1 cellular context compared by ENCODE assay signal in genomic region chr19:1275260-1275975, GRCh38.
TF ChIP-seq lines count a peak whose summit lies in the region.

TSS of gene FAM174C (plus strand) at chr19:1275530. CDS start at chr19:1275550, 20 bp downstream.

TF ChIP-seq in HepG2, 621 proteins besides CTCF, POLR2A, EP300 and RAD21 (continued from another document and continues in another):
- TF ChIP-seq, protein P1, sequence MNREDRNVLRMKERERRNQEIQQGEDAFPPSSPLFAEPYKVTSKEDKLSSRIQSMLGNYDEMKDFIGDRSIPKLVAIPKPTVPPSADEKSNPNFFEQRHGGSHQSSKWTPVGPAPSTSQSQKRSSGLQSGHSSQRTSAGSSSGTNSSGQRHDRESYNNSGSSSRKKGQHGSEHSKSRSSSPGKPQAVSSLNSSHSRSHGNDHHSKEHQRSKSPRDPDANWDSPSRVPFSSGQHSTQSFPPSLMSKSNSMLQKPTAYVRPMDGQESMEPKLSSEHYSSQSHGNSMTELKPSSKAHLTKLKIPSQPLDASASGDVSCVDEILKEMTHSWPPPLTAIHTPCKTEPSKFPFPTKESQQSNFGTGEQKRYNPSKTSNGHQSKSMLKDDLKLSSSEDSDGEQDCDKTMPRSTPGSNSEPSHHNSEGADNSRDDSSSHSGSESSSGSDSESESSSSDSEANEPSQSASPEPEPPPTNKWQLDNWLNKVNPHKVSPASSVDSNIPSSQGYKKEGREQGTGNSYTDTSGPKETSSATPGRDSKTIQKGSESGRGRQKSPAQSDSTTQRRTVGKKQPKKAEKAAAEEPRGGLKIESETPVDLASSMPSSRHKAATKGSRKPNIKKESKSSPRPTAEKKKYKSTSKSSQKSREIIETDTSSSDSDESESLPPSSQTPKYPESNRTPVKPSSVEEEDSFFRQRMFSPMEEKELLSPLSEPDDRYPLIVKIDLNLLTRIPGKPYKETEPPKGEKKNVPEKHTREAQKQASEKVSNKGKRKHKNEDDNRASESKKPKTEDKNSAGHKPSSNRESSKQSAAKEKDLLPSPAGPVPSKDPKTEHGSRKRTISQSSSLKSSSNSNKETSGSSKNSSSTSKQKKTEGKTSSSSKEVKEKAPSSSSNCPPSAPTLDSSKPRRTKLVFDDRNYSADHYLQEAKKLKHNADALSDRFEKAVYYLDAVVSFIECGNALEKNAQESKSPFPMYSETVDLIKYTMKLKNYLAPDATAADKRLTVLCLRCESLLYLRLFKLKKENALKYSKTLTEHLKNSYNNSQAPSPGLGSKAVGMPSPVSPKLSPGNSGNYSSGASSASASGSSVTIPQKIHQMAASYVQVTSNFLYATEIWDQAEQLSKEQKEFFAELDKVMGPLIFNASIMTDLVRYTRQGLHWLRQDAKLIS (CRISPR knock-in tag; IDR thresholded peaks at IDR 0.05) = no peak
- TF ChIP-seq TARDBP (CRISPR knock-in tag; IDR thresholded peaks at IDR 0.05) = no peak
- no peak for TF ChIP-seq SKIL (CRISPR knock-in tag; IDR thresholded peaks at IDR 0.05; ENCODE audit: borderline replicate concordance)
- peak; percentile 99 for TF ChIP-seq KDM2A (CRISPR knock-in tag; IDR thresholded peaks at IDR 0.05; ENCODE audit: borderline replicate concordance, low read depth)
- TF ChIP-seq, protein P2, sequence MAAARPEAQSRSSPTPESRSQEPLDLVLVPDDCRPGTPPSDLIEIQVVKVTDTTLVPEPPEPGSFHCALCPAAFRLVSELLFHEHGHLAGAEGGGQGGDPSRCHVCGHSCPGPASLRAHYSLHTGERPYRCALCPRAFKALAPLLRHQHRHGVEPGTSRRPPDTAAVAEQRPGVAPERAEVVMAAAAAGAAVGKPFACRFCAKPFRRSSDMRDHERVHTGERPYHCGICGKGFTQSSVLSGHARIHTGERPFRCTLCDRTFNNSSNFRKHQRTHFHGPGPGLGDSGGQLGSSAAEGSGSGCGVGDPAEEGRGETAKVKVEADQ (CRISPR knock-in tag; IDR thresholded peaks at IDR 0.05; ENCODE audit: borderline replicate concordance) = peak; percentile 68; the same call in 1 of the 2 replicates
- TF ChIP-seq IKZF1 (IDR thresholded peaks at IDR 0.05) = no peak
- no peak for TF ChIP-seq HMG20B (CRISPR knock-in tag; conservative IDR thresholded peaks at IDR 0.05)
- TF ChIP-seq, protein P3, sequence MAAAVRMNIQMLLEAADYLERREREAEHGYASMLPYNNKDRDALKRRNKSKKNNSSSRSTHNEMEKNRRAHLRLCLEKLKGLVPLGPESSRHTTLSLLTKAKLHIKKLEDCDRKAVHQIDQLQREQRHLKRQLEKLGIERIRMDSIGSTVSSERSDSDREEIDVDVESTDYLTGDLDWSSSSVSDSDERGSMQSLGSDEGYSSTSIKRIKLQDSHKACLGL (CRISPR knock-in tag; IDR thresholded peaks at IDR 0.05) = peak; percentile 73
- TF ChIP-seq GLI4 (CRISPR knock-in tag; IDR thresholded peaks at IDR 0.05; ENCODE audit: borderline replicate concordance) = 0 out of 2 replicates have a peak, but pooled peaks have one; percentile 90
- TF ChIP-seq ZFP41 (CRISPR knock-in tag; IDR thresholded peaks at IDR 0.05; ENCODE audit: borderline replicate concordance) = no peak
- TF ChIP-seq ZNF225 (CRISPR knock-in tag; IDR thresholded peaks at IDR 0.05) = peak; percentile 46; the same call in 1 of the 2 replicates
- TF ChIP-seq ZFP37 (CRISPR knock-in tag; IDR thresholded peaks at IDR 0.05; ENCODE audit: borderline replicate concordance) = peak; percentile 45; the same call in 1 of the 2 replicates
- no peak for TF ChIP-seq TOE1 (CRISPR knock-in tag; IDR thresholded peaks at IDR 0.05)
- no peak for TF ChIP-seq ZC3H4 (CRISPR knock-in tag; IDR thresholded peaks at IDR 0.05; ENCODE audit: borderline replicate concordance)
- no peak for TF ChIP-seq FOSL2 (CRISPR knock-in tag; IDR thresholded peaks at IDR 0.05)
- no peak for TF ChIP-seq NR2F1 (CRISPR knock-in tag; IDR thresholded peaks at IDR 0.05)
- TF ChIP-seq ASH2L (IDR thresholded peaks at IDR 0.05; ENCODE audit: insufficient read length, low read depth, low read length) = peak; percentile 75
- no peak for TF ChIP-seq ZNF557 (CRISPR knock-in tag; IDR thresholded peaks at IDR 0.05)
- TF ChIP-seq DPF2 (CRISPR knock-in tag; IDR thresholded peaks at IDR 0.05; ENCODE audit: borderline replicate concordance, low read depth) = no peak
- 0 out of 2 replicates have a peak, but pooled peaks have one; percentile 72 for TF ChIP-seq SSRP1 (CRISPR knock-in tag; IDR thresholded peaks at IDR 0.05)
- TF ChIP-seq NCOR1 (IDR thresholded peaks at IDR 0.05; ENCODE audit: borderline replicate concordance, low read length) = no peak; the same call in 1 of the 2 replicates
- TF ChIP-seq ATF7-NPFF (CRISPR knock-in tag; IDR thresholded peaks at IDR 0.05; ENCODE audit: low read depth) = peak; percentile 94; the same call in 1 of the 2 replicates
- TF ChIP-seq ZNF264 (CRISPR knock-in tag; IDR thresholded peaks at IDR 0.05) = no peak
- no peak for TF ChIP-seq LRRFIP1 (CRISPR knock-in tag; conservative IDR thresholded peaks at IDR 0.05)
- TF ChIP-seq ZNF142 (CRISPR knock-in tag; IDR thresholded peaks at IDR 0.05) = 0 out of 2 replicates have a peak, but pooled peaks have one; percentile 30
- peak; percentile 46; the same call in 1 of the 2 replicates for TF ChIP-seq JDP2 (CRISPR knock-in tag; IDR thresholded peaks at IDR 0.05; ENCODE audit: borderline replicate concordance)
- TF ChIP-seq, protein P4, sequence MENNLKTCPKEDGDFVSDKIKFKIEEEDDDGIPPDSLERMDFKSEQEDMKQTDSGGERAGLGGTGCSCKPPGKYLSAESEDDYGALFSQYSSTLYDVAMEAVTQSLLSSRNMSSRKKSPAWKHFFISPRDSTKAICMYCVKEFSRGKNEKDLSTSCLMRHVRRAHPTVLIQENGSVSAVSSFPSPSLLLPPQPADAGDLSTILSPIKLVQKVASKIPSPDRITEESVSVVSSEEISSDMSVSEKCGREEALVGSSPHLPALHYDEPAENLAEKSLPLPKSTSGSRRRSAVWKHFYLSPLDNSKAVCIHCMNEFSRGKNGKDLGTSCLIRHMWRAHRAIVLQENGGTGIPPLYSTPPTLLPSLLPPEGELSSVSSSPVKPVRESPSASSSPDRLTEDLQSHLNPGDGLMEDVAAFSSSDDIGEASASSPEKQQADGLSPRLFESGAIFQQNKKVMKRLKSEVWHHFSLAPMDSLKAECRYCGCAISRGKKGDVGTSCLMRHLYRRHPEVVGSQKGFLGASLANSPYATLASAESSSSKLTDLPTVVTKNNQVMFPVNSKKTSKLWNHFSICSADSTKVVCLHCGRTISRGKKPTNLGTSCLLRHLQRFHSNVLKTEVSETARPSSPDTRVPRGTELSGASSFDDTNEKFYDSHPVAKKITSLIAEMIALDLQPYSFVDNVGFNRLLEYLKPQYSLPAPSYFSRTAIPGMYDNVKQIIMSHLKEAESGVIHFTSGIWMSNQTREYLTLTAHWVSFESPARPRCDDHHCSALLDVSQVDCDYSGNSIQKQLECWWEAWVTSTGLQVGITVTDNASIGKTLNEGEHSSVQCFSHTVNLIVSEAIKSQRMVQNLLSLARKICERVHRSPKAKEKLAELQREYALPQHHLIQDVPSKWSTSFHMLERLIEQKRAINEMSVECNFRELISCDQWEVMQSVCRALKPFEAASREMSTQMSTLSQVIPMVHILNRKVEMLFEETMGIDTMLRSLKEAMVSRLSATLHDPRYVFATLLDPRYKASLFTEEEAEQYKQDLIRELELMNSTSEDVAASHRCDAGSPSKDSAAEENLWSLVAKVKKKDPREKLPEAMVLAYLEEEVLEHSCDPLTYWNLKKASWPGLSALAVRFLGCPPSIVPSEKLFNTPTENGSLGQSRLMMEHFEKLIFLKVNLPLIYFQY (CRISPR knock-in tag; IDR thresholded peaks at IDR 0.05; ENCODE audit: borderline replicate concordance) = no peak
- TF ChIP-seq ZNF44 (CRISPR knock-in tag; IDR thresholded peaks at IDR 0.05) = peak; percentile 55; the same call in 1 of the 2 replicates
- TF ChIP-seq TCF7L2 (IDR thresholded peaks at IDR 0.05; ENCODE audit: low read depth, low read length) = no peak
- peak; percentile 89 for TF ChIP-seq ZFX (CRISPR knock-in tag; IDR thresholded peaks at IDR 0.05; ENCODE audit: low read depth)
- no peak for TF ChIP-seq RARG (CRISPR knock-in tag; IDR thresholded peaks at IDR 0.05; ENCODE audit: low read depth)
- no peak; the same call in 1 of the 2 replicates for TF ChIP-seq ZNF768 (CRISPR knock-in tag; IDR thresholded peaks at IDR 0.05)
- TF ChIP-seq YEATS2 (CRISPR knock-in tag; IDR thresholded peaks at IDR 0.05; ENCODE audit: borderline replicate concordance) = peak; percentile 63; the same call in 1 of the 2 replicates
- no peak for TF ChIP-seq SMARCE1 (IDR thresholded peaks at IDR 0.05; ENCODE audit: borderline replicate concordance)
- TF ChIP-seq RFX1 (IDR thresholded peaks at IDR 0.05) = no peak; the same call in 1 of the 2 replicates
- TF ChIP-seq MED13 (CRISPR knock-in tag; IDR thresholded peaks at IDR 0.05) = no peak
- TF ChIP-seq, protein P5, sequence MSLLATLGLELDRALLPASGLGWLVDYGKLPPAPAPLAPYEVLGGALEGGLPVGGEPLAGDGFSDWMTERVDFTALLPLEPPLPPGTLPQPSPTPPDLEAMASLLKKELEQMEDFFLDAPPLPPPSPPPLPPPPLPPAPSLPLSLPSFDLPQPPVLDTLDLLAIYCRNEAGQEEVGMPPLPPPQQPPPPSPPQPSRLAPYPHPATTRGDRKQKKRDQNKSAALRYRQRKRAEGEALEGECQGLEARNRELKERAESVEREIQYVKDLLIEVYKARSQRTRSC (CRISPR knock-in tag; IDR thresholded peaks at IDR 0.05; ENCODE audit: low read depth) = no peak; the same call in 1 of the 2 replicates
- no peak for TF ChIP-seq ZSCAN22 (CRISPR knock-in tag; IDR thresholded peaks at IDR 0.05)
- 0 out of 2 replicates have a peak, but pooled peaks have one; percentile 82 for TF ChIP-seq ZNF841 (CRISPR knock-in tag; IDR thresholded peaks at IDR 0.05; ENCODE audit: borderline replicate concordance)
- TF ChIP-seq ATM (IDR thresholded peaks at IDR 0.05; ENCODE audit: borderline replicate concordance) = no peak
- TF ChIP-seq ZNF180 (CRISPR knock-in tag; IDR thresholded peaks at IDR 0.05; ENCODE audit: borderline replicate concordance, low read depth) = no peak
- TF ChIP-seq ZNF367 (CRISPR knock-in tag; IDR thresholded peaks at IDR 0.05; ENCODE audit: borderline replicate concordance) = no peak; the same call in 1 of the 2 replicates
